9 cellular contexts compared by ENCODE assay signal in the genomic region with DNA sequence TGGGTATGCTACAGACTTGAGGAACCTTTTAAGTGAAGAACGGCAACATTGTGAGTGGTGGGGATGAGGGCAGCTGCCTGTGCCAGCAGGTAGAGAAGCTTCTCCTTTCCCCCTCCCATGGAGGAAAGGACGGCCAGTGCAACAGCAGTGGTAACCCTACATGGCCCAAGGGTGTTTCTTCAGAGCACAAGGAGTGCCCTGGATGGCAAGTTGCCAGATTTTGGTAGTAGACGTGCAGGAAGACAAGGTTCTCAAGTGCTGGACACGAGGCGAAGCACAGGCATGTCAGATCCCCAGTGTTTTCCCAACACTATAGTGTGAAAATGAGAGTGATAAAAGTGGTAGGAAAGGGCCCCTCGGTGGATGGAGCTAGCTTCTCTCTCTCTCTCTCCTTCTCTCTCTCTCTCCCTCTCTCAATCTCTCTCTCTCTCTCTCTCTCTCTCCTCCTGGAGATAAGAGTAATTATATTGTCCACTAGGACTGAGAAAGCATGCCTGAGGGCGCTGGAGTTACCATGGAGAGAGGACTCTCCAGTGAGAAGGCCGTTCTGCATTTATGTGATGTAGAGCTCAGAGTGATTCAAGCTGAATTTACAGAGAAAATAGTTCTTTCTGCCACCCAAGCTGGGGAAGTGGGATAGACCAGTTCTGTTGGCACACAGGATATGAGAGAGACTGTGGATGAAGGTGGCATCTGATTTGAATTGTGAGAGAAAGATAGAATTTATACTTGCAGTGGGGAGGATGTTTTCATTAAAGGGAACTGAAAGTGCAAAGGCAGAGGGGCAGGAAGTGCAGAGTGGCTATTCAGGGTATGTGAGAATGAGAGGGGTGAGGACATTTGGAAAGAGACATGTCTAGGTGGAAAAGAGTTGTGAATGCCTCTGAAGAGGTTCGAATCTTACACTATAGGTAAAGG. TPM values are rescaled to one million over a fixed set of nuclear protein-coding genes. Genes with fewer than 3 reads are reported as not detected.
DNase-seq lines count a peak whose midpoint lies in the region; ATAC-seq and TF ChIP-seq lines count a peak whose summit lies in the region.
"Had no signal": no experiment of that assay in that cellular context is flagged by ENCODE, and none has a peak within 500 bp of the region (broad histone marks: within the 10 kb centered on the region; RNA-seq: fewer than 3 reads in every experiment).

No MANE protein-coding gene starts in this region.

- no peaks in the 10 kb centered on the region for H3K36me3 Mint-ChIP-seq in memory B cell

- H3K27me3 ChIP-seq in sigmoid colon = no peaks in the 10 kb centered on the region
- H3K27me3 ChIP-seq: suprapubic skin had no signal

- H3K27ac Mint-ChIP-seq in memory B cell = peak overlapping the region; percentile 3

- no peak for TF ChIP-seq EP300 in sigmoid colon (IDR thresholded peaks at IDR 0.05)

- no peak overlapping the region for H3K4me3 ChIP-seq in sigmoid colon
- H3K4me3 ChIP-seq: suprapubic skin had no signal

- TF ChIP-seq CTCF in sigmoid colon (IDR thresholded peaks at IDR 0.05) = no peak

- TF ChIP-seq POLR2A in sigmoid colon (IDR thresholded peaks at IDR 0.05) = no peak

- peak; percentile 64 for DNase-seq in NAMALWA (ENCODE audit: low spot score)
- DNase-seq in memory B cell (ENCODE audit: low spot score in 2 of 2) = peak in 1 of 2 donors; percentile 28
- DNase-seq in sigmoid colon = no peak
- no peak for DNase-seq in DMS114 treated with DMSO at 0.1 percent for 48 hours (lab: John Stamatoyannopoulos, UW; ENCODE audit: unreplicated experiment)
- no peak for DNase-seq in iPS-NIHi7 (ENCODE audit: extremely low spot score)
- DNase-seq in activated effector memory CD4-positive, alpha-beta T cell treated with anti-CD3 and anti-CD28 coated beads, Interleukin-2, amount 50 U/mL, for 16 hours = no peak

- ATAC-seq in GM18858 (IDR thresholded peaks at IDR 0.05; ENCODE audit: unreplicated experiment) = peak; percentile 99
- peak; percentile 90 for ATAC-seq in HG02571 (IDR thresholded peaks at IDR 0.05; ENCODE audit: unreplicated experiment)
- ATAC-seq in memory B cell (ENCODE audit: low read depth) = peak; percentile 98

- H3K4me1 ChIP-seq in sigmoid colon = no peaks in the 10 kb centered on the region
- H3K4me1 ChIP-seq: suprapubic skin had no signal

- H3K27ac ChIP-seq in sigmoid colon = no peak overlapping the region
- H3K27ac ChIP-seq: suprapubic skin had no signal

- H3K4me3 Mint-ChIP-seq in memory B cell = peak overlapping the region; percentile 19

- intact Hi-C loops in sigmoid colon (cut with DNase I) = no loop called here

- H3K4me1 Mint-ChIP-seq in memory B cell = peaks cover 19% of the 10 kb centered on the region

- no peaks in the 10 kb centered on the region for H3K9me3 ChIP-seq in sigmoid colon
- H3K9me3 ChIP-seq: suprapubic skin had no signal

- no peaks in the 10 kb centered on the region for H3K9me3 Mint-ChIP-seq in memory B cell

- 66 to 75% methylated on average over 9 of the region's 9 CpGs for WGBS in sigmoid colon, 2 donors

- H3K36me3 ChIP-seq in sigmoid colon = no peaks in the 10 kb centered on the region
- H3K36me3 ChIP-seq: suprapubic skin had no signal

- peaks cover 2% of the 10 kb centered on the region for H3K27me3 Mint-ChIP-seq in memory B cell

RNA-seq across cellular contexts. Expression of a gene that starts 25.6 kb away (rescaled TPM):
- total RNA-seq in sigmoid colon = 1 to 10 TPM in 1 of 4 donors, under 1 TPM in 3; 0.33 to 1.1 (median 0.59) TPM
- under 1 TPM in 1 of 3 donors, not detected in 2; 0.12 TPM for polyA plus RNA-seq in sigmoid colon
